Comparison of ENCODE assay signal across 12 cellular contexts in genomic region chr11:118953265-118953664, GRCh38. TPM values are rescaled to one million over a fixed set of nuclear protein-coding genes. Genes with fewer than 3 reads are reported as not detected.
DNase-seq lines count a peak whose midpoint lies in the region; ATAC-seq and TF ChIP-seq lines count a peak whose summit lies in the region.
"Had no signal": no experiment of that assay in that cellular context is flagged by ENCODE, and none has a peak within 500 bp of the region (broad histone marks: within the 10 kb centered on the region; RNA-seq: fewer than 3 reads in every experiment).

No MANE protein-coding gene starts in this region.

- H3K4me2 ChIP-seq in neural progenitor cell = no peak overlapping the region

- no peaks in the 10 kb centered on the region for H3K79me2 ChIP-seq in neural progenitor cell (ENCODE audit: low read depth)

- H3K27me3 ChIP-seq in neural progenitor cell = peaks cover 5% of the 10 kb centered on the region
- H3K27me3 ChIP-seq: right atrium auricular region had no signal

- H3K36me3 ChIP-seq in HEK293 (ENCODE audit: control insufficient read depth in 2 of 2, insufficient read depth in 1 of 2, low read length in 2 of 2) (no peaks in the 10 kb centered on the region), neural progenitor cell (no peaks in the 10 kb centered on the region)
- H3K36me3 ChIP-seq: right atrium auricular region had no signal

- no peak overlapping the region for H3K9ac ChIP-seq in neural progenitor cell

- peak overlapping the region; percentile 85 for H3K27ac Mint-ChIP-seq in neural progenitor cell
- H3K27ac Mint-ChIP-seq: activated T-cell treated with anti-CD3 and anti-CD28 coated beads, Interleukin-2, amount 50 U/mL, for 72 hours; T-helper 2 cell treated with Interferon-gamma antibody and Interleukin-4, amounts not matched to agents 5 μg/mL and 100 μg/mL, for 36 hours had no signal

- no peaks in the 10 kb centered on the region for H4K20me1 ChIP-seq in neural progenitor cell (ENCODE audit: low read depth)

- H3K4me1 ChIP-seq in HEK293 (ENCODE audit: control insufficient read depth, insufficient read depth, low read length) (no peaks in the 10 kb centered on the region), neural progenitor cell (no peaks in the 10 kb centered on the region)

- H3K4me1 Mint-ChIP-seq in neural progenitor cell = peaks cover 29% of the 10 kb centered on the region

- H3K27me3 Mint-ChIP-seq in neural progenitor cell (ENCODE audit: insufficient read depth, low read depth) = peaks cover 8% of the 10 kb centered on the region

- H3F3A ChIP-seq in neural progenitor cell (ENCODE audit: low read depth) = peaks cover 8% of the 10 kb centered on the region

- H2AFZ ChIP-seq in neural progenitor cell (replicated peaks) = no peak overlapping the region

- CTCF ChIA-PET in HEK293 (lab: Yijun Ruan, JAX) = interaction anchor here (1.2 to 1.9 kb wide), 4 partner anchors 44 to 264 kb away, joined by 3 to 6 read pairs (median 4); no protein-coding TSS in a partner anchor

- H3K4me3 Mint-ChIP-seq in neural progenitor cell = peak overlapping the region; percentile 18
- H3K4me3 Mint-ChIP-seq: activated T-cell treated with anti-CD3 and anti-CD28 coated beads, Interleukin-2, amount 50 U/mL, for 72 hours; T-helper 2 cell treated with Interferon-gamma antibody and Interleukin-4, amounts not matched to agents 5 μg/mL and 100 μg/mL, for 36 hours had no signal

- no peak overlapping the region for H3K4me3 ChIP-seq in HEK293 (ENCODE audit: low read depth, low read length)
- no peak overlapping the region for H3K4me3 ChIP-seq in cardiac fibroblast (replicated peaks in 1 of 2; ENCODE audit: low read depth in 2 of 2, low read length in 2 of 2)
- H3K4me3 ChIP-seq in neural progenitor cell = no peak overlapping the region
- H3K4me3 ChIP-seq: right atrium auricular region had no signal

- no peaks in the 10 kb centered on the region for H3K36me3 Mint-ChIP-seq in neural progenitor cell

- no peak for TF ChIP-seq CTCF in HEK293 (tag by site-specific recombination; IDR thresholded peaks at IDR 0.05)
- no peak for TF ChIP-seq CTCF in cardiac fibroblast (IDR thresholded peaks at IDR 0.05; ENCODE audit: low read depth, low read length)
- TF ChIP-seq CTCF in neural progenitor cell (IDR thresholded peaks at IDR 0.05) = no peak

- POLR2A ChIA-PET in HEK293 (lab: Yijun Ruan, JAX) = interaction anchor here (0.6 kb wide), 1 partner anchor 1173 kb away, joined by 5 read pairs; no protein-coding TSS in a partner anchor

- H3K27ac ChIP-seq in HEK293 (ENCODE audit: extremely low read depth, low read depth, low read length) (no peak overlapping the region), neural progenitor cell (no peak overlapping the region)
- H3K27ac ChIP-seq: right atrium auricular region had no signal

- H3K9me3 ChIP-seq in HEK293 (ENCODE audit: control insufficient read depth, insufficient read depth, low read depth, low read length) (no peaks in the 10 kb centered on the region), neural progenitor cell (ENCODE audit: low read depth) (no peaks in the 10 kb centered on the region)
- H3K9me3 ChIP-seq: right atrium auricular region had no signal

- DNase-seq in NCI-H2171 (lab: John Stamatoyannopoulos, UW) = peak; percentile 58
- DNase-seq in cardiac fibroblast (ENCODE audit: low read depth in 2 of 2) = peak; percentile 27 to 31
- peak; percentile 94 for DNase-seq in neural progenitor cell (ENCODE audit: low spot score)
- no peak for DNase-seq in activated CD4-positive, alpha-beta T cell treated with anti-CD3 and anti-CD28 coated beads for 4 hours
- DNase-seq in stimulated activated CD8-positive, alpha-beta memory T cell treated with anti-CD3 and anti-CD28 coated beads, Interleukin-4, amount 100 ng/mL, for 48 hours = no peak
- DNase-seq: activated T-cell treated with anti-CD3 and anti-CD28 coated beads, Interleukin-2, amount 50 U/mL, for 72 hours; effector CD4-positive, alpha-beta T cell had no signal

- ATAC-seq in GM18873 (IDR thresholded peaks at IDR 0.05; ENCODE audit: low FRiP score, unreplicated experiment) = no peak
- no peak for ATAC-seq in HG02884 (IDR thresholded peaks at IDR 0.05; ENCODE audit: unreplicated experiment)
- ATAC-seq: activated T-cell treated with anti-CD3 and anti-CD28 coated beads, Interleukin-2, amount 50 U/mL, for 72 hours had no signal

- H3K9me3 Mint-ChIP-seq in neural progenitor cell = no peaks in the 10 kb centered on the region
- H3K9me3 Mint-ChIP-seq: activated T-cell treated with anti-CD3 and anti-CD28 coated beads, Interleukin-2, amount 50 U/mL, for 72 hours; T-helper 2 cell treated with Interferon-gamma antibody and Interleukin-4, amounts not matched to agents 5 μg/mL and 100 μg/mL, for 36 hours had no signal

TF ChIP-seq in HEK293, 187 proteins besides CTCF, POLR2A, EP300 and RAD21:
- TF ChIP-seq MYNN (tag by site-specific recombination; IDR thresholded peaks at IDR 0.05; ENCODE audit: borderline replicate concordance) (peak; percentile 49; the same call in 1 of the 2 replicates), ZNF404 (tag by site-specific recombination; IDR thresholded peaks at IDR 0.05) (no peak)

RNA-seq across cellular contexts. Expression of gene UPK2, which starts 2.8 kb away (rescaled TPM):
- 0.43 TPM in 1 of 2 replicates, not detected in the other for total RNA-seq in neural progenitor cell (ENCODE audit: low replicate concordance)
- total RNA-seq: right atrium auricular region had no signal

RNA-seq across cellular contexts. Expression of gene FOXR1, which starts 18.3 kb away (rescaled TPM):
- not detected in 2 replicates for total RNA-seq in neural progenitor cell (ENCODE audit: low replicate concordance)
- total RNA-seq: activated T-cell treated with anti-CD3 and anti-CD28 coated beads, Interleukin-2, amount 50 U/mL, for 72 hours; right atrium auricular region had no signal

RNA-seq across cellular contexts. Expression of gene BCL9L, which starts 27.5 kb away (rescaled TPM):
- total RNA-seq in neural progenitor cell (ENCODE audit: low replicate concordance) = 3.0 and 7.2 TPM in 2 replicates

RNA-seq across cellular contexts. Expression of gene CENATAC, which starts 44.7 kb away (rescaled TPM):
- 42.9 and 46.4 TPM in 2 replicates for total RNA-seq in neural progenitor cell (ENCODE audit: low replicate concordance)

Comparison
In these comparisons a context has a peak if more than half of its experiments do, and no peak if none do; other contexts are left out.
1. DNase-seq: peak in NCI-H2171 (single experiment), cardiac fibroblast (2 of 2) and neural progenitor cell (single experiment); none in activated CD4-positive, alpha-beta T cell treated with anti-CD3 and anti-CD28 coated beads for 4 hours (0 of 2) and stimulated activated CD8-positive, alpha-beta memory T cell treated with anti-CD3 and anti-CD28 coated beads, Interleukin-4, amount 100 ng/mL, for 48 hours (single experiment).